ENCODE assay signal across 9 cellular contexts in genomic region chr5:52560366-52560765, GRCh38.
DNase-seq lines count a peak whose midpoint lies in the region; ATAC-seq and TF ChIP-seq lines count a peak whose summit lies in the region.
"Had no signal": no experiment of that assay in that cellular context is flagged by ENCODE, and none has a peak within 500 bp of the region (broad histone marks: within the 10 kb centered on the region; RNA-seq: fewer than 3 reads in every experiment).

No MANE protein-coding gene starts in this region.

- no peak overlapping the region for H3K4me3 Mint-ChIP-seq in progenitor cell of endocrine pancreas (ENCODE audit: low read depth)
- no peak overlapping the region for H3K4me3 Mint-ChIP-seq in endothelial cell (ENCODE audit: unreplicated experiment)

- ATAC-seq in HG03460 (IDR thresholded peaks at IDR 0.05; ENCODE audit: unreplicated experiment), result no peak

- H3K36me3 Mint-ChIP-seq in progenitor cell of endocrine pancreas (ENCODE audit: insufficient read depth) (no peaks in the 10 kb centered on the region), endothelial cell (ENCODE audit: low read depth, unreplicated experiment) (no peaks in the 10 kb centered on the region)

- TF ChIP-seq CTCF in progenitor cell of endocrine pancreas (IDR thresholded peaks at IDR 0.05; ENCODE audit: unreplicated experiment) (peak; percentile 32), endothelial cell (IDR thresholded peaks at IDR 0.05; ENCODE audit: unreplicated experiment) (no peak)

- no peaks in the 10 kb centered on the region for H3K27me3 Mint-ChIP-seq in progenitor cell of endocrine pancreas
- H3K27me3 Mint-ChIP-seq in endothelial cell (ENCODE audit: unreplicated experiment), result no peaks in the 10 kb centered on the region

- H3K36me3 ChIP-seq in adipocyte (ENCODE audit: control insufficient read depth, insufficient read depth, low read length, severe bottlenecking), result no peaks in the 10 kb centered on the region

- H3K27ac Mint-ChIP-seq in progenitor cell of endocrine pancreas (no peak overlapping the region), endothelial cell (ENCODE audit: unreplicated experiment) (no peak overlapping the region)

- H3K9me3 ChIP-seq in adipocyte (ENCODE audit: control insufficient read depth, low read length), result no peaks in the 10 kb centered on the region

- no peaks in the 10 kb centered on the region for H3K4me1 ChIP-seq in adipocyte (ENCODE audit: control insufficient read depth, insufficient read depth, low read length)

- no peak overlapping the region for H3K4me3 ChIP-seq in adipocyte (ENCODE audit: low read length)

- H3K27me3 ChIP-seq in adipocyte (replicated peaks; ENCODE audit: control insufficient read depth, insufficient read depth, low read length), result peaks cover 3% of the 10 kb centered on the region

- H3K9me3 Mint-ChIP-seq in progenitor cell of endocrine pancreas (ENCODE audit: low read depth) (peaks cover 5% of the 10 kb centered on the region), endothelial cell (ENCODE audit: unreplicated experiment) (no peaks in the 10 kb centered on the region)

- DNase-seq in H4 (ENCODE audit: low spot score), result peak; percentile 31
- peak; percentile 29 for DNase-seq in NCI-H2029 (lab: John Stamatoyannopoulos, UW)
- DNase-seq in adipocyte (ENCODE audit: low read depth), result peak; percentile 36
- DNase-seq in progenitor cell of endocrine pancreas (ENCODE audit: low spot score, unreplicated experiment), result no peak
- DNase-seq in stimulated activated CD8-positive, alpha-beta memory T cell treated with anti-CD3 and anti-CD28 coated beads, Interleukin-4, amount 100 ng/mL, for 48 hours, result no peak
- DNase-seq in amniotic stem cell (lab: John Stamatoyannopoulos, UW), result no peak
- DNase-seq in endothelial cell (ENCODE audit: low spot score), result no peak
- DNase-seq: dermis blood vessel endothelial cell had no signal

- H3K9ac ChIP-seq in adipocyte (ENCODE audit: low read length), result no peak overlapping the region

- no peaks in the 10 kb centered on the region for H3K4me1 Mint-ChIP-seq in progenitor cell of endocrine pancreas (ENCODE audit: low read depth)
- no peaks in the 10 kb centered on the region for H3K4me1 Mint-ChIP-seq in endothelial cell (ENCODE audit: unreplicated experiment)

Comparison
In these comparisons a context has a peak if more than half of its experiments do, and no peak if none do; other contexts are left out.
1. DNase-seq: peak in H4 (single experiment), NCI-H2029 (single experiment) and adipocyte (single experiment); none in progenitor cell of endocrine pancreas (single experiment), stimulated activated CD8-positive, alpha-beta memory T cell treated with anti-CD3 and anti-CD28 coated beads, Interleukin-4, amount 100 ng/mL, for 48 hours (single experiment), amniotic stem cell (single experiment) and endothelial cell (single experiment).